ENCODE assay signal across 11 cellular contexts in the genomic region with DNA sequence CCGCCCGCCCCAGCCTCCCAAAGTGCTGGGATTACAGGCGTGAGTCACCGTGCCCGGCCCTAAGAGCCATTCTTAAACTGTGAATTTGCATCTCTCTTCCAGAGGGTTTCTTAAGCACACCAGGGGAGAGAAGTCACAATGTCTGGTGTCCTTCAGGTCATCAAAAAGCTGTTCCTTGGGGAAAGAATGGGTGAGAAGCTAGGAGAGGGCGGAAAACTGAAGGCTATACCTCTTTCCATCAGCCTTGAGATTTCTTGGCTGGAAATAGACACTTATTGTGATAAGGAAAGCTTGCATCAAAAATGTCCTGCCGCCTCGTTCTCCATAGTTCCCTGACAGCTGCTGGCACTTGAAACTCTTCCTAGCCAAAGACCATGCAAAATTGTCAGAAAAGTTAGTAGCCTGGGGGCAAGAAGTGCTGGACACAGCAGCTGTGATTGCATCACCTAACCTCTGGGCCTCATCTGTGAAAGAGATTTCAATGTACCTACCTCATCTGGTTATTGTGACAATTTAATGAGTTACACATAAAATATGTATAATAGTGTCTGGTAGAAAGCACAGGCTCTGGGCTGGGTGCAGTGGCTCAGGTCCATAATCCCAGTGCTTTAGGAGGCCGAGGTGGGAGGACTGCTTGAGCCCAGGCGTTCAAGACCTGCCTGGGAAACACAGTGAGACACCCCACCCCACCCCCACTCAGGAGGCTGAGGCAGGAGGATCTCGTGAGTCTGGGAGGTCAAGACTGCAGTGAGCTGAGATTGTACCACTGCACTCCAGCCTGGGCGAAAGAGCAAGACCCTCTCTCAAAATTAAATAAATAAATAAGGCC. TPM values are rescaled to one million over a fixed set of nuclear protein-coding genes. Genes with fewer than 3 reads are reported as not detected.
DNase-seq lines count a peak whose midpoint lies in the region; TF ChIP-seq lines count a peak whose summit lies in the region.
"Had no signal": no experiment of that assay in that cellular context is flagged by ENCODE, and none has a peak within 500 bp of the region (broad histone marks: within the 10 kb centered on the region; RNA-seq: fewer than 3 reads in every experiment).

No MANE protein-coding gene starts in this region.

- peak overlapping the region in 1 of 2 experiments; percentile 71; a peak in 3 of 5 replicates for H3K4me3 Mint-ChIP-seq in H9
- H3K4me3 Mint-ChIP-seq: activated CD4-positive, alpha-beta T cell treated with anti-CD3 and anti-CD28 coated beads for 36 hours had no signal

- peak overlapping the region; percentile 33 to 87 (median 80); a peak in 6 of 7 replicates for H3K27ac Mint-ChIP-seq in H9
- H3K27ac Mint-ChIP-seq: activated CD4-positive, alpha-beta T cell treated with anti-CD3 and anti-CD28 coated beads for 36 hours had no signal

- H2BK5ac ChIP-seq in H9 (ENCODE audit: insufficient read length, low read length), result no peak overlapping the region

- H4K8ac ChIP-seq in H9 (replicated peaks; ENCODE audit: insufficient read length, low read depth, low read length), result no peak overlapping the region

- H3K18ac ChIP-seq in H9 (ENCODE audit: insufficient read length, low read depth, low read length), result peak overlapping the region; percentile 41

- peak overlapping the region; percentile 38; the same call in 1 of the 2 replicates for H3K14ac ChIP-seq in H9 (ENCODE audit: insufficient read depth, low read length)

- H3K36me3 ChIP-seq in SK-N-MC (ENCODE audit: insufficient read depth, low read length), result no peaks in the 10 kb centered on the region
- H3K36me3 ChIP-seq in MM.1S (replicated peaks; ENCODE audit: insufficient read depth, low read length), result no peaks in the 10 kb centered on the region

- H3K79me2 ChIP-seq in H9 (ENCODE audit: insufficient read depth, low read length), result no peaks in the 10 kb centered on the region
- no peaks in the 10 kb centered on the region for H3K79me2 ChIP-seq in MM.1S (ENCODE audit: low read length)

- H4K91ac ChIP-seq in H9 (ENCODE audit: insufficient read length, low read depth, low read length), result no peak overlapping the region

- H3K9ac ChIP-seq in H9 (ENCODE audit: extremely low read depth, insufficient read length, low read length), result no peak overlapping the region
- H3K9ac ChIP-seq in SK-N-MC (ENCODE audit: insufficient read length), result no peak overlapping the region
- no peak overlapping the region for H3K9ac ChIP-seq in MM.1S (ENCODE audit: low read length)

- H3K27me3 ChIP-seq in H9 (ENCODE audit: insufficient read depth, low read length), result no peaks in the 10 kb centered on the region
- H3K27me3 ChIP-seq in MM.1S (replicated peaks; ENCODE audit: insufficient read depth, low read length), result no peaks in the 10 kb centered on the region

- H3K27ac ChIP-seq in H9 (ENCODE audit: insufficient read length, low read depth, low read length) (peak overlapping the region; percentile 55), SK-N-MC (0 out of 2 replicates have a peak overlapping the region, but pooled peaks have one; percentile 17), MM.1S (ENCODE audit: low read length) (no peak overlapping the region)

- no peak overlapping the region for H3K23ac ChIP-seq in H9 (ENCODE audit: insufficient read length, low read depth, low read length)

- no peak overlapping the region for H2BK12ac ChIP-seq in H9 (ENCODE audit: insufficient read length, low read depth, low read length)

- H3K4me1 ChIP-seq in H9 (ENCODE audit: insufficient read depth, low read length) (peaks cover 6% of the 10 kb centered on the region), MM.1S (ENCODE audit: low read length) (peaks cover 9% of the 10 kb centered on the region)

- no peak overlapping the region for H2AK5ac ChIP-seq in H9 (ENCODE audit: insufficient read length, low read length)

- DNase-seq in A172 (ENCODE audit: low spot score), result peak; percentile 68
- DNase-seq in H9, result peak; percentile 84
- no peak for DNase-seq in SK-N-MC (ENCODE audit: low read depth, low spot score)
- peak; percentile 51 for DNase-seq in foreskin melanocyte
- no peak for DNase-seq in NCI-H345 treated with DMSO at 0.1 percent for 48 hours (lab: John Stamatoyannopoulos, UW; ENCODE audit: unreplicated experiment)
- no peak for DNase-seq in NCI-H446 (lab: John Stamatoyannopoulos, UW)
- DNase-seq in globus pallidus (ENCODE audit: low spot score), result no peak
- no peak for DNase-seq in MM.1S
- DNase-seq: activated CD4-positive, alpha-beta T cell treated with anti-CD3 and anti-CD28 coated beads for 36 hours; central memory CD4-positive, alpha-beta T cell; NK-92 treated with Interleukin-12 subunit alpha and Interleukin-12 subunit beta, amount 100 ng/mL, for 24 hours had no signal

- H3K79me1 ChIP-seq in H9 (ENCODE audit: insufficient read depth, low read depth, low read length, poor library complexity, severe bottlenecking), result no peaks in the 10 kb centered on the region

- peak overlapping the region; percentile 29 for H3K4me2 ChIP-seq in H9 (ENCODE audit: insufficient read depth, insufficient read length, low read length)
- H3K4me2 ChIP-seq in MM.1S (ENCODE audit: low read depth, low read length), result no peak overlapping the region

- no peak overlapping the region for H2BK120ac ChIP-seq in H9 (ENCODE audit: low read depth, low read length, poor library complexity, severe bottlenecking)

- no CpG with 5 or more reads among the region's 12 CpGs for WGBS in H9 (ENCODE audit: extremely low coverage, insufficient read length, low lambda C conversion rate)

- no peak overlapping the region for H2BK20ac ChIP-seq in H9 (ENCODE audit: low read depth, low read length, poor library complexity, severe bottlenecking)

- H2AFZ ChIP-seq in H9 (ENCODE audit: low read length) (no peak overlapping the region), MM.1S (ENCODE audit: low read length) (no peak overlapping the region)

- no peaks in the 10 kb centered on the region; a peak in 2 of 7 replicates for H3K36me3 Mint-ChIP-seq in H9 (ENCODE audit: insufficient read depth in 1 of 3, low read depth in 3 of 3)

- H3K27me3 Mint-ChIP-seq in H9 (ENCODE audit: low read depth), result peaks cover 14% of the 10 kb centered on the region

- H3K23me2 ChIP-seq in H9 (ENCODE audit: insufficient read length, low read depth, low read length, poor library complexity, severe bottlenecking), result peaks cover 16% of the 10 kb centered on the region

- no peak overlapping the region for H3K4ac ChIP-seq in H9 (ENCODE audit: low read depth, low read length)

- no peak for TF ChIP-seq CTCF in H9 (conservative IDR thresholded peaks at IDR 0.05)
- no peak for TF ChIP-seq CTCF in MM.1S (IDR thresholded peaks at IDR 0.05; ENCODE audit: low read length)

- peaks cover 6 to 10% of the 10 kb centered on the region in 2 experiments; a peak in 3 of 5 replicates for H3K9me3 Mint-ChIP-seq in H9

- H3K4me3 ChIP-seq in SK-N-MC, result no peak overlapping the region
- no peak overlapping the region for H3K4me3 ChIP-seq in MM.1S (ENCODE audit: low read length)

- no peak overlapping the region for H4K5ac ChIP-seq in H9 (ENCODE audit: insufficient read length, low read depth, low read length)

- H3K9me3 ChIP-seq in H9 (ENCODE audit: control insufficient read depth, low read depth, low read length) (no peaks in the 10 kb centered on the region), SK-N-MC (ENCODE audit: low read depth, low read length) (no peaks in the 10 kb centered on the region), MM.1S (replicated peaks; ENCODE audit: insufficient read depth, low read length) (no peaks in the 10 kb centered on the region)

- peaks cover 31% of the 10 kb centered on the region for H3F3A ChIP-seq in MM.1S (ENCODE audit: insufficient read depth, low read length)

- H3T11ph ChIP-seq in H9 (ENCODE audit: low read length), result no peak overlapping the region

- no peaks in the 10 kb centered on the region for H3K9me2 ChIP-seq in MM.1S (replicated peaks; ENCODE audit: insufficient read depth, low read length)

- no peak overlapping the region for H3K56ac ChIP-seq in H9 (ENCODE audit: insufficient read length, low read depth, low read length)

- H3K4me1 Mint-ChIP-seq in H9, result peaks cover 45 to 49% of the 10 kb centered on the region in 2 experiments

- H2BK15ac ChIP-seq in H9 (ENCODE audit: low read depth, low read length), result no peak overlapping the region

- H4K20me1 ChIP-seq in H9 (ENCODE audit: control insufficient read depth, insufficient read depth, insufficient read length) (no peaks in the 10 kb centered on the region), MM.1S (ENCODE audit: insufficient read depth, low read length) (no peaks in the 10 kb centered on the region)

RNA-seq across cellular contexts. Expression of a gene that starts 9.7 kb away (rescaled TPM):
- 1,288 and 1,521 TPM in 2 replicates for total RNA-seq in A172 (2014; rRNA removed; shearing (Covaris generic))
- total RNA-seq in H9 (2021), result 523 and 533 TPM in 2 replicates

Comparison
In these comparisons a context has a peak if more than half of its experiments do, and no peak if none do; other contexts are left out.
1. DNase-seq: peak in A172 (single experiment), H9 (single experiment) and foreskin melanocyte (single experiment); none in SK-N-MC (single experiment), NCI-H345 treated with DMSO at 0.1 percent for 48 hours (single experiment), NCI-H446 (0 of 2), globus pallidus (single experiment) and MM.1S (single experiment).